12 cellular contexts compared by ENCODE assay signal in genomic region chr6:13278184-13278583, GRCh38. TPM values are rescaled to one million over a fixed set of nuclear protein-coding genes. Genes with fewer than 3 reads are reported as not detected.
DNase-seq lines count a peak whose midpoint lies in the region; ATAC-seq and TF ChIP-seq lines count a peak whose summit lies in the region.
"Had no signal": no experiment of that assay in that cellular context is flagged by ENCODE, and none has a peak within 500 bp of the region (broad histone marks: within the 10 kb centered on the region; RNA-seq: fewer than 3 reads in every experiment).

No MANE protein-coding gene starts in this region.

- no peaks in the 10 kb centered on the region for H3K27me3 Mint-ChIP-seq in activated naive CD8-positive, alpha-beta T cell treated with anti-CD3 and anti-CD28 coated beads for 36 hours
- no peaks in the 10 kb centered on the region for H3K27me3 Mint-ChIP-seq in neural crest cell (ENCODE audit: low read depth)
- H3K27me3 Mint-ChIP-seq: activated naive CD8-positive, alpha-beta T cell had no signal

- H3K27ac Mint-ChIP-seq in activated naive CD8-positive, alpha-beta T cell treated with anti-CD3 and anti-CD28 coated beads for 36 hours, result no peak overlapping the region
- no peak overlapping the region for H3K27ac Mint-ChIP-seq in neural crest cell (ENCODE audit: unreplicated experiment)
- H3K27ac Mint-ChIP-seq: activated naive CD8-positive, alpha-beta T cell had no signal

- peaks cover 22% of the 10 kb centered on the region for H3K4me1 Mint-ChIP-seq in activated naive CD8-positive, alpha-beta T cell treated with anti-CD3 and anti-CD28 coated beads for 36 hours
- peaks cover 21% of the 10 kb centered on the region for H3K4me1 Mint-ChIP-seq in neural crest cell

- peaks cover under 1% of the 10 kb centered on the region for H3K36me3 Mint-ChIP-seq in activated naive CD8-positive, alpha-beta T cell treated with anti-CD3 and anti-CD28 coated beads for 36 hours
- H3K36me3 Mint-ChIP-seq in neural crest cell (ENCODE audit: low read depth), result no peaks in the 10 kb centered on the region
- H3K36me3 Mint-ChIP-seq: activated naive CD8-positive, alpha-beta T cell had no signal

- ATAC-seq in HG03460 (IDR thresholded peaks at IDR 0.05; ENCODE audit: unreplicated experiment) (no peak), GM21723 (IDR thresholded peaks at IDR 0.05; ENCODE audit: unreplicated experiment) (no peak), HG02642 (IDR thresholded peaks at IDR 0.05; ENCODE audit: poor library complexity, unreplicated experiment) (no peak)
- ATAC-seq: mucosa of descending colon had no signal

- no peak overlapping the region for H3K4me3 Mint-ChIP-seq in activated naive CD8-positive, alpha-beta T cell treated with anti-CD3 and anti-CD28 coated beads for 36 hours
- no peak overlapping the region for H3K4me3 Mint-ChIP-seq in neural crest cell
- H3K4me3 Mint-ChIP-seq: activated naive CD8-positive, alpha-beta T cell had no signal

- peak; percentile 32 for TF ChIP-seq CTCF in neural crest cell (conservative IDR thresholded peaks at IDR 0.05)

- no peaks in the 10 kb centered on the region for H3K9me3 Mint-ChIP-seq in activated naive CD8-positive, alpha-beta T cell treated with anti-CD3 and anti-CD28 coated beads for 36 hours
- no peaks in the 10 kb centered on the region for H3K9me3 Mint-ChIP-seq in neural crest cell

- DNase-seq in NCI-H510A treated with DMSO at 0.1 percent for 48 hours (lab: John Stamatoyannopoulos, UW) (peak; percentile 25), NCI-H510A (lab: John Stamatoyannopoulos, UW) (no peak), HT1080 (ENCODE audit: low read depth) (peak; percentile 26), neural crest cell (ENCODE audit: low read depth, low spot score) (no peak)
- peak; percentile 34 for DNase-seq in activated naive CD8-positive, alpha-beta T cell treated with anti-CD3 and anti-CD28 coated beads for 36 hours
- DNase-seq: mucosa of descending colon, MV-4-11, T1000 had no signal

RNA-seq across cellular contexts. Expression of gene TBC1D7, which starts 50.2 kb away (rescaled TPM):
- total RNA-seq in HT1080 (2014; rRNA removed; shearing (Covaris generic)), result 19.2 and 22.6 TPM in 2 replicates
- polyA plus RNA-seq in HT1080 (2015; cell fraction: cytosol; rRNA removed), result 28.3 and 32.7 TPM in 2 replicates
- polyA plus RNA-seq in HT1080 (2015; cell fraction: nucleus; rRNA removed), result 16.4 and 27.3 TPM in 2 replicates
- total RNA-seq in activated naive CD8-positive, alpha-beta T cell treated with anti-CD3 and anti-CD28 coated beads for 36 hours, result 10 to 100 TPM; 20.2 to 20.6 TPM
- total RNA-seq in neural crest cell, result 35.4 TPM in 2 replicates

Comparison
In these comparisons a context has a peak if more than half of its experiments do, and no peak if none do; other contexts are left out.
1. DNase-seq: peak in NCI-H510A treated with DMSO at 0.1 percent for 48 hours (single experiment), HT1080 (single experiment) and activated naive CD8-positive, alpha-beta T cell treated with anti-CD3 and anti-CD28 coated beads for 36 hours (single experiment); none in NCI-H510A (single experiment) and neural crest cell (single experiment).